ENCODE assay signal across 23 cellular contexts in the genomic region with DNA sequence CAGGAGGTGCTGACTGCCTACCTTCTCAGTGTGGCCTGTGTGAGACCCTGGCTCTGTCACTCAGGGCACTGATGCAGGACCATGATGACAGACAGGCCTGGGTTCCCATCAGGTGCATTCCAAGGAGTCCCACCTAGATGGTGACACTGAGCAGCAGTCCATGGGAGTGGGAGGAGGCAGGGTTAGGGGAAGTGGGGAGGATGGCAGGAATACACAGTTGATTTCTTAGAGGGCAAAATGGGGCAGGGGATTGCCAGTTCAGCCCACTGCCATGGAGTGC.
"Had no signal": no experiment of that assay in that cellular context is flagged by ENCODE, and none has a peak within 500 bp of the region (broad histone marks: within the 10 kb centered on the region; RNA-seq: fewer than 3 reads in every experiment).

No MANE protein-coding gene starts in this region.

- H3K36me3 ChIP-seq: breast epithelium, neutrophil, ovary, thyroid gland had no signal

- H3K4me1 ChIP-seq: breast epithelium, thyroid gland had no signal

- ATAC-seq: activated T-cell treated with anti-CD3 and anti-CD28 coated beads, Interleukin-2, amount 50 U/mL, for 4 hours; activated T-helper 17 cell treated with anti-CD3 and anti-CD28 coated beads, Interleukin-2, amount 50 U/mL, for 72 hours; left lobe of liver; lower lobe of right lung; natural killer cell; sciatic nerve; stimulated activated effector memory CD8-positive, alpha-beta T cell treated with anti-CD3 and anti-CD28 coated beads, Interleukin-12 subunit alpha, Interleukin-12 subunit beta, amount 100 ng/mL, for 72 hours had no signal

- H3K27ac ChIP-seq: breast epithelium, lower lobe of right lung, neutrophil, ovary, thyroid gland had no signal

- H3K4me3 ChIP-seq: breast epithelium, lower lobe of right lung, ovary, thyroid gland had no signal

- DNase-seq: activated CD4-positive, alpha-beta T cell treated with anti-CD3 and anti-CD28 coated beads for 48 hours; activated CD4-positive, alpha-beta T cell treated with anti-CD3 and anti-CD28 coated beads, Interleukin-2, amount 50 U/mL, for 48 hours; activated CD8-positive, alpha-beta memory T cell treated with anti-CD3 and anti-CD28 coated beads, Interleukin-2, amount 50 U/mL, for 48 hours; activated gamma-delta T cell treated with Interleukin-2 at 50 U/mL for 16 hours; activated naive CD4-positive, alpha-beta T cell treated with anti-CD3 and anti-CD28 coated beads, Interleukin-2, amount 50 U/mL, for 16 hours; activated T-cell treated with anti-CD3 and anti-CD28 coated beads, Interleukin-2, amount 50 U/mL, for 4 hours; amniotic stem cell; dermis blood vessel endothelial cell; effector memory CD4-positive, alpha-beta T cell; lower lobe of right lung; mesenchymal stem cell; natural killer cell; ovary; retina; small intestine; stimulated activated CD4-positive, alpha-beta T cell treated with anti-CD3 and anti-CD28 coated beads, Interleukin-4, amount 100 ng/mL, for 24 hours; thyroid gland had no signal

- H3K27me3 ChIP-seq: breast epithelium, ovary, thyroid gland had no signal

- H3K9me3 ChIP-seq: breast epithelium, lower lobe of right lung, neutrophil, ovary, thyroid gland had no signal
